ENCODE assay signal across 1 cellular context in genomic region chr19:38698225-38699026, GRCh38.
TF ChIP-seq lines count a peak whose summit lies in the region.

No MANE protein-coding gene starts in this region.

TF ChIP-seq in WTC11, 78 proteins besides CTCF, POLR2A, EP300 and RAD21 (continued from another document):
- TF ChIP-seq RELA (CRISPR knock-in tag; IDR thresholded peaks at IDR 0.05; ENCODE audit: borderline replicate concordance) (no peak), ZNF416 (CRISPR knock-in tag; IDR thresholded peaks at IDR 0.05) (no peak), NFATC4 (CRISPR knock-in tag; IDR thresholded peaks at IDR 0.05) (no peak), AFF4 (CRISPR knock-in tag; IDR thresholded peaks at IDR 0.05; ENCODE audit: borderline replicate concordance) (no peak), HMGA2 (CRISPR knock-in tag; IDR thresholded peaks at IDR 0.05) (no peak), MLX (CRISPR knock-in tag; IDR thresholded peaks at IDR 0.05) (no peak), ZNF671 (CRISPR knock-in tag; IDR thresholded peaks at IDR 0.05) (no peak), MXD4 (CRISPR knock-in tag; IDR thresholded peaks at IDR 0.05; ENCODE audit: borderline replicate concordance) (no peak)
